Comparison of ENCODE assay signal across 10 cellular contexts in the genomic region with DNA sequence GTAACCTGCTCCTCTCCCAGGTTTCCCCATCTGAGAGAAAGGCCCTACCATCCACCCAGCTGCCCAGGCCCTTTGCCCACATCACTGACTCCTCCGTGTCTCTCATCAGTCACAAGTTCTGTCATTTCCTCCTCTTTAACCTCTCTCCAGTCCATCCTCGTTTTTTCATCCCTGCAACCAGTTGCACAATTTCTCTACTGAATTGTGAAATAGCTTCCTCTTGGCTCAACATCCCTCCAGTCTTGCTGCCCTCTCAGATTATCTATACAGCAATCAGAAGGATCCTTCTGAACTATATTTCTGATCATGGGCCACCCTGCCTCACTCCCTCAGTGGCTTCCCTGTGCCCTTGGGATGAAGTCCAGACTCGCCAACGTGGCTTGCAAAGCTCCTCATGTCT. TPM values are rescaled to one million over a fixed set of nuclear protein-coding genes. Genes with fewer than 3 reads are reported as not detected.
DNase-seq lines count a peak whose midpoint lies in the region; ATAC-seq and TF ChIP-seq lines count a peak whose summit lies in the region.
"Had no signal": no experiment of that assay in that cellular context is flagged by ENCODE, and none has a peak within 500 bp of the region (broad histone marks: within the 10 kb centered on the region; RNA-seq: fewer than 3 reads in every experiment).

No MANE protein-coding gene starts in this region.

- no peak for ATAC-seq in activated CD8-positive, alpha-beta T cell treated with anti-CD3 and anti-CD28 coated beads for 36 hours
- ATAC-seq in HG02610 (IDR thresholded peaks at IDR 0.05; ENCODE audit: unreplicated experiment) (no peak), HG03457 (IDR thresholded peaks at IDR 0.05; ENCODE audit: unreplicated experiment) (no peak)

- H3K27me3 ChIP-seq in endodermal cell (ENCODE audit: control insufficient read depth, insufficient read depth, low read length, poor library complexity, severe bottlenecking), result peaks cover 76% of the 10 kb centered on the region

- no peaks in the 10 kb centered on the region for H3K36me3 Mint-ChIP-seq in activated CD8-positive, alpha-beta T cell treated with anti-CD3 and anti-CD28 coated beads for 36 hours (ENCODE audit: low read depth)
- no peaks in the 10 kb centered on the region for H3K36me3 Mint-ChIP-seq in endodermal cell (ENCODE audit: low read depth)

- no peaks in the 10 kb centered on the region for H3K27me3 Mint-ChIP-seq in activated CD8-positive, alpha-beta T cell treated with anti-CD3 and anti-CD28 coated beads for 36 hours
- H3K27me3 Mint-ChIP-seq in endodermal cell (ENCODE audit: insufficient read depth), result peaks cover 59% of the 10 kb centered on the region

- H3K4me1 Mint-ChIP-seq in activated CD8-positive, alpha-beta T cell treated with anti-CD3 and anti-CD28 coated beads for 36 hours (ENCODE audit: low read depth), result no peaks in the 10 kb centered on the region
- H3K4me1 Mint-ChIP-seq in endodermal cell, result no peaks in the 10 kb centered on the region

- no peaks in the 10 kb centered on the region for H3K9me3 ChIP-seq in HEK293 (ENCODE audit: control insufficient read depth, insufficient read depth, low read depth, low read length)
- no peaks in the 10 kb centered on the region for H3K9me3 ChIP-seq in endodermal cell (ENCODE audit: control insufficient read depth, low read length)

- H3K4me3 Mint-ChIP-seq in activated CD8-positive, alpha-beta T cell treated with anti-CD3 and anti-CD28 coated beads for 36 hours, result no peak overlapping the region
- no peak overlapping the region for H3K4me3 Mint-ChIP-seq in endodermal cell

- H3K4me3 ChIP-seq in HEK293 (ENCODE audit: low read depth, low read length) (no peak overlapping the region), endodermal cell (ENCODE audit: low read length) (no peak overlapping the region)

- H3K27ac Mint-ChIP-seq in activated CD8-positive, alpha-beta T cell treated with anti-CD3 and anti-CD28 coated beads for 36 hours, result peak overlapping the region; percentile 52
- no peak overlapping the region for H3K27ac Mint-ChIP-seq in endodermal cell

- DNase-seq in ACHN (peak; percentile 5), kidney glomerular epithelial cell (lab: John Stamatoyannopoulos, UW) (peak; percentile 31), endodermal cell (no peak), middle frontal gyrus (ENCODE audit: extremely low spot score, low spot score) (no peak)
- DNase-seq in activated CD8-positive, alpha-beta T cell treated with anti-CD3 and anti-CD28 coated beads for 36 hours, result no peak
- DNase-seq: GOT3, NCI-H1930 had no signal

- no peaks in the 10 kb centered on the region for H3K9me3 Mint-ChIP-seq in activated CD8-positive, alpha-beta T cell treated with anti-CD3 and anti-CD28 coated beads for 36 hours
- no peaks in the 10 kb centered on the region for H3K9me3 Mint-ChIP-seq in endodermal cell

- H3K36me3 ChIP-seq in HEK293 (ENCODE audit: control insufficient read depth in 2 of 2, insufficient read depth in 1 of 2, low read length in 2 of 2) (peaks cover 0 to 38% of the 10 kb centered on the region in 2 experiments; a peak in 2 of 3 replicates), endodermal cell (ENCODE audit: control insufficient read depth, insufficient read depth, low read length) (no peaks in the 10 kb centered on the region)

- CTCF ChIA-PET in HEK293 (lab: Yijun Ruan, JAX), result interaction anchor here (0.6 kb wide), 2 partner anchors 76 to 768 kb away, joined by 3 to 6 read pairs; no protein-coding TSS in a partner anchor
- CTCF ChIA-PET in activated CD8-positive, alpha-beta T cell treated with anti-CD3 and anti-CD28 coated beads for 36 hours (lab: Charles Lee), result interaction anchor here (1.2 to 1.5 kb wide), 2 partner anchors 12 to 214 kb away, joined by 3 read pairs; no protein-coding TSS in a partner anchor

- WGBS in endodermal cell (ENCODE audit: insufficient coverage in 1 of 2, insufficient read length in 1 of 2), 2 experiments, result 75 to 85% methylated on average over 4 of the region's 4 CpGs

- no peak for TF ChIP-seq CTCF in HEK293 (tag by site-specific recombination; IDR thresholded peaks at IDR 0.05)
- TF ChIP-seq CTCF in activated CD8-positive, alpha-beta T cell treated with anti-CD3 and anti-CD28 coated beads for 36 hours (IDR thresholded peaks at IDR 0.05), result no peak
- TF ChIP-seq CTCF in endodermal cell (conservative IDR thresholded peaks at IDR 0.05), result no peak

- H3K4me1 ChIP-seq in HEK293 (ENCODE audit: control insufficient read depth, insufficient read depth, low read length) (no peaks in the 10 kb centered on the region), endodermal cell (ENCODE audit: control insufficient read depth, insufficient read depth, low read length) (no peaks in the 10 kb centered on the region)

- H3K27ac ChIP-seq in HEK293 (ENCODE audit: extremely low read depth, low read depth, low read length) (no peak overlapping the region), endodermal cell (ENCODE audit: low read depth, low read length) (no peak overlapping the region)

- H3K9ac ChIP-seq in endodermal cell (ENCODE audit: extremely low read depth, low read length, poor library complexity, severe bottlenecking), result no peak overlapping the region

- POLR2A ChIA-PET in HEK293 (lab: Yijun Ruan, JAX), result no interaction called here
- POLR2A ChIA-PET in activated CD8-positive, alpha-beta T cell treated with anti-CD3 and anti-CD28 coated beads for 36 hours (lab: Charles Lee), result no interaction called here

- intact Hi-C loops in activated CD8-positive, alpha-beta T cell treated with anti-CD3 and anti-CD28 coated beads for 36 hours (cut with micrococcal nuclease), result no loop called here

- in situ Hi-C loops in ACHN (cut with HindIII; ENCODE audit: low pct_ligation_motif_present, low pct_unique_long_range_greater_than_20kb, low sequenced_read_pairs), result no loop called here

TF ChIP-seq in HEK293, 187 proteins besides CTCF, POLR2A, EP300 and RAD21:
- TF ChIP-seq ZNF785 (tag by site-specific recombination; IDR thresholded peaks at IDR 0.05) (no peak), SCRT2 (tag by site-specific recombination; IDR thresholded peaks at IDR 0.05) (0 out of 2 replicates have a peak, but pooled peaks have one; percentile 20), ZBTB17 (tag by site-specific recombination; IDR thresholded peaks at IDR 0.05) (0 out of 2 replicates have a peak, but pooled peaks have one; percentile 16), ZIC2 (tag by site-specific recombination; IDR thresholded peaks at IDR 0.05) (no peak)

RNA-seq across cellular contexts. Expression of gene FAM161B, which starts 6.8 kb away (rescaled TPM):
- total RNA-seq in activated CD8-positive, alpha-beta T cell treated with anti-CD3 and anti-CD28 coated beads for 36 hours, result 1 to 10 TPM; 1.0 to 1.3 TPM
- total RNA-seq in endodermal cell, result 1 to 10 TPM in 1 of 2 donors, under 1 TPM in 1; 0.97 to 1.3 TPM
- polyA plus RNA-seq in endodermal cell (2013, experiment 1 of 2), result 3.7 TPM
- polyA plus RNA-seq in endodermal cell (2013, experiment 2 of 2), result 2.6 TPM

RNA-seq across cellular contexts. Expression of gene COQ6, which starts 7.0 kb away (rescaled TPM):
- total RNA-seq in activated CD8-positive, alpha-beta T cell treated with anti-CD3 and anti-CD28 coated beads for 36 hours, result 10 to 100 TPM; 20.2 to 23.2 TPM
- 10 to 100 TPM; 18.0 to 18.1 TPM for total RNA-seq in endodermal cell
- polyA plus RNA-seq in endodermal cell (2013, experiment 1 of 2), result 18.3 TPM
- 14.0 TPM for polyA plus RNA-seq in endodermal cell (2013, experiment 2 of 2)

RNA-seq across cellular contexts. Expression of gene ZNF410, which starts 56.4 kb away (rescaled TPM):
- 10 to 100 TPM; 54.9 to 56.1 TPM for total RNA-seq in activated CD8-positive, alpha-beta T cell treated with anti-CD3 and anti-CD28 coated beads for 36 hours
- 10 to 100 TPM; 34.2 to 40.7 TPM for total RNA-seq in endodermal cell
- 46.5 TPM for polyA plus RNA-seq in endodermal cell (2013, experiment 1 of 2)
- polyA plus RNA-seq in endodermal cell (2013, experiment 2 of 2), result 42.6 TPM

Comparison
In these comparisons a context has a peak if more than half of its experiments do, and no peak if none do; other contexts are left out.
1. DNase-seq: peak in ACHN (single experiment) and kidney glomerular epithelial cell (single experiment); none in activated CD8-positive, alpha-beta T cell treated with anti-CD3 and anti-CD28 coated beads for 36 hours (single experiment), endodermal cell (single experiment) and middle frontal gyrus (single experiment).